In genomic region chr2:134825716-134826115, GRCh38 we compare ENCODE assay signal across 4 cellular contexts. TPM values are rescaled to one million over a fixed set of nuclear protein-coding genes. Genes with fewer than 3 reads are reported as not detected.
"Had no signal": no experiment of that assay in that cellular context is flagged by ENCODE, and none has a peak within 500 bp of the region (broad histone marks: within the 10 kb centered on the region; RNA-seq: fewer than 3 reads in every experiment).

No MANE protein-coding gene starts in this region.

RNA-seq across cellular contexts. Expression of gene ACMSD, which starts 12.7 kb away (rescaled TPM):
- total RNA-seq: LHCN-M2, M059J, MCF 10A, NCI-H460 had no signal
